29 cellular contexts compared by ENCODE assay signal in genomic region chr7:124397134-124397533, GRCh38.
"Had no signal": no experiment of that assay in that cellular context is flagged by ENCODE, and none has a peak within 500 bp of the region (broad histone marks: within the 10 kb centered on the region; RNA-seq: fewer than 3 reads in every experiment).

No MANE protein-coding gene starts in this region.

- H3K4me2 ChIP-seq: neural progenitor cell had no signal

- H3K4me3 ChIP-seq: left lung, lower lobe of right lung, neural progenitor cell, pancreas, prostate gland, sigmoid colon, spleen, suprapubic skin, thoracic aorta, tibial artery, upper lobe of right lung had no signal

- FAIRE-seq: islet of Langerhans, kidney, pancreas, small intestine, urothelium cell line had no signal

- H3K9me3 ChIP-seq: left lung, lower lobe of right lung, pancreas, prostate gland, sigmoid colon, suprapubic skin, thoracic aorta, tibial artery, upper lobe of right lung had no signal

- ATAC-seq: left colon; left lung; lower lobe of right lung; naive thymus-derived CD8-positive, alpha-beta T cell; pancreas; right cardiac atrium; stimulated activated effector memory CD8-positive, alpha-beta T cell treated with anti-CD3 and anti-CD28 coated beads, Interleukin-12 subunit alpha, Interleukin-12 subunit beta, amount 100 ng/mL, for 72 hours; upper lobe of right lung had no signal

- DNase-seq: hypothalamus; immature natural killer cell; kidney; left colon; left lung; lower lobe of right lung; mammary epithelial cell; mesenchymal stem cell; naive thymus-derived CD8-positive, alpha-beta T cell; nephron progenitor cell; pancreas; posterior cingulate gyrus; retina; right cardiac atrium; sigmoid colon; small intestine; spleen; stimulated activated CD4-positive, alpha-beta T cell treated with anti-CD3 and anti-CD28 coated beads, Interleukin-4, amount 100 ng/mL, for 24 hours; stimulated activated naive CD4-positive, alpha-beta T cell; tibial artery; trophoblast cell; upper lobe of right lung had no signal

- H3K4me1 ChIP-seq: left lung, lower lobe of right lung, neural progenitor cell, pancreas, prostate gland, sigmoid colon, spleen, suprapubic skin, tibial artery, upper lobe of right lung had no signal

- H2AFZ ChIP-seq: neural progenitor cell had no signal

- H3K27ac ChIP-seq: left lung, lower lobe of right lung, neural progenitor cell, pancreas, prostate gland, sigmoid colon, spleen, suprapubic skin, thoracic aorta, tibial artery, upper lobe of right lung had no signal

- H3K36me3 ChIP-seq: left lung, lower lobe of right lung, neural progenitor cell, pancreas, prostate gland, sigmoid colon, spleen, suprapubic skin, thoracic aorta, tibial artery, upper lobe of right lung had no signal

- H3K9ac ChIP-seq: neural progenitor cell had no signal

- H3K27me3 ChIP-seq: left lung, neural progenitor cell, pancreas, sigmoid colon, spleen, suprapubic skin, tibial artery, upper lobe of right lung had no signal
